In genomic region chr1:155081472-155082300, GRCh38 we compare ENCODE assay signal across 8 cellular contexts. TPM values are rescaled to one million over a fixed set of nuclear protein-coding genes. Genes with fewer than 3 reads are reported as not detected.
DNase-seq lines count a peak whose midpoint lies in the region; ATAC-seq and TF ChIP-seq lines count a peak whose summit lies in the region.

No MANE protein-coding gene starts in this region.

- H3K9me3 Mint-ChIP-seq in activated CD8-positive, alpha-beta T cell treated with anti-CD3 and anti-CD28 coated beads, Interleukin-2, amount 10 ng/mL, durations not matched to agents 7 days and 5 days (ENCODE audit: insufficient read depth): no peaks in the 10 kb centered on the region

- H3K4me3 Mint-ChIP-seq in activated CD8-positive, alpha-beta T cell treated with anti-CD3 and anti-CD28 coated beads, Interleukin-2, amount 10 ng/mL, durations not matched to agents 7 days and 5 days: peak overlapping the region; percentile 6

- no peak for TF ChIP-seq CTCF in heart right ventricle (IDR thresholded peaks at IDR 0.05)
- TF ChIP-seq CTCF in upper lobe of right lung (IDR thresholded peaks at IDR 0.05): no peak

- no peaks in the 10 kb centered on the region for H3K36me3 ChIP-seq in heart right ventricle
- H3K36me3 ChIP-seq in upper lobe of right lung: no peaks in the 10 kb centered on the region
- H3K36me3 ChIP-seq in SJCRH30: no peaks in the 10 kb centered on the region

- CTCF ChIA-PET in activated CD8-positive, alpha-beta T cell treated with anti-CD3 and anti-CD28 coated beads, Interleukin-2, amount 10 ng/mL, durations not matched to agents 7 days and 5 days (lab: Charles Lee): interaction anchor here (1.3 to 4.8 kb wide), 5 partner anchors 10 to 86 kb away, joined by 3 to 201 read pairs (median 5); partner anchors contain the start of gene EFNA4

- peaks cover 43% of the 10 kb centered on the region for H3K27me3 Mint-ChIP-seq in activated CD8-positive, alpha-beta T cell treated with anti-CD3 and anti-CD28 coated beads, Interleukin-2, amount 10 ng/mL, durations not matched to agents 7 days and 5 days (ENCODE audit: low read depth)

- H3K27me3 ChIP-seq in heart right ventricle (peaks cover 39 to 67% (median 53%) of the 10 kb centered on the region in 7 donors), upper lobe of right lung (peaks cover 55% of the 10 kb centered on the region), SJCRH30 (peaks cover 34% of the 10 kb centered on the region)

- intact Hi-C loops in heart right ventricle (cut with DNase I) (loop anchor here in 2 of 10 donors (5.0 to 10.0 kb wide), 2 partner anchors 34 to 527 kb away; partner anchors contain the start of gene UBE2Q1 (in 1 of the 2)), cardiac septum (cut with DNase I) (loop anchor here (10.0 kb wide), 1 partner anchor 597 kb away; no protein-coding TSS in a partner anchor), upper lobe of right lung (cut with DNase I) (no loop called here)

- peaks cover 69% of the 10 kb centered on the region for H3K4me1 Mint-ChIP-seq in activated CD8-positive, alpha-beta T cell treated with anti-CD3 and anti-CD28 coated beads, Interleukin-2, amount 10 ng/mL, durations not matched to agents 7 days and 5 days (ENCODE audit: low read depth)

- 2 to 3% methylated on average over 68 of the region's 68 CpGs for WGBS in heart right ventricle, 2 donors

- peaks cover 33 to 77% (median 60%) of the 10 kb centered on the region in 9 donors for H3K4me1 ChIP-seq in heart right ventricle
- peaks cover 53% of the 10 kb centered on the region for H3K4me1 ChIP-seq in upper lobe of right lung
- peaks cover 9% of the 10 kb centered on the region for H3K4me1 ChIP-seq in SJCRH30

- no peak for TF ChIP-seq POLR2A in GM18505 (IDR thresholded peaks at IDR 0.05; ENCODE audit: borderline replicate concordance, extremely low read depth, insufficient read depth, insufficient read length)

- H3K4me3 ChIP-seq in heart right ventricle: peak overlapping the region in 7 of 10 donors; percentile 4 to 58 (median 25)
- H3K4me3 ChIP-seq in upper lobe of right lung: peak overlapping the region; percentile 34
- H3K4me3 ChIP-seq in SJCRH30: no peak overlapping the region

- POLR2A ChIA-PET in activated CD8-positive, alpha-beta T cell treated with anti-CD3 and anti-CD28 coated beads, Interleukin-2, amount 10 ng/mL, durations not matched to agents 7 days and 5 days (lab: Charles Lee): interaction anchor here (0.9 kb wide), 1 partner anchor 11 kb away, joined by 3 read pairs; no protein-coding TSS in a partner anchor

- H3K27ac Mint-ChIP-seq in activated CD8-positive, alpha-beta T cell treated with anti-CD3 and anti-CD28 coated beads, Interleukin-2, amount 10 ng/mL, durations not matched to agents 7 days and 5 days: no peak overlapping the region

- H3K9me3 ChIP-seq in heart right ventricle: no peaks in the 10 kb centered on the region
- no peaks in the 10 kb centered on the region for H3K9me3 ChIP-seq in upper lobe of right lung
- H3K9me3 ChIP-seq in SJCRH30 (replicated peaks): no peaks in the 10 kb centered on the region

- peaks cover 3% of the 10 kb centered on the region for H3K36me3 Mint-ChIP-seq in activated CD8-positive, alpha-beta T cell treated with anti-CD3 and anti-CD28 coated beads, Interleukin-2, amount 10 ng/mL, durations not matched to agents 7 days and 5 days (ENCODE audit: low read depth)

- no peak overlapping the region for H3K27ac ChIP-seq in heart right ventricle
- H3K27ac ChIP-seq in upper lobe of right lung: no peak overlapping the region
- H3K27ac ChIP-seq in SJCRH30: no peak overlapping the region

- no peak for ATAC-seq in heart right ventricle
- no peak for ATAC-seq in activated CD8-positive, alpha-beta T cell treated with anti-CD3 and anti-CD28 coated beads, Interleukin-2, amount 10 ng/mL, durations not matched to agents 7 days and 5 days
- no peak for ATAC-seq in upper lobe of right lung
- ATAC-seq in GM18505 (IDR thresholded peaks at IDR 0.05; ENCODE audit: unreplicated experiment): no peak

- DNase-seq in heart right ventricle (peak in 1 of 2 donors; percentile 23), cardiac septum (ENCODE audit: low spot score) (no peak), islet precursor cell (peak; percentile 67), upper lobe of right lung (no peak), OCI-M1 (lab: John Stamatoyannopoulos, UW) (no peak), SJCRH30 (no peak)
- DNase-seq in activated CD8-positive, alpha-beta T cell treated with anti-CD3 and anti-CD28 coated beads, Interleukin-2, amount 10 ng/mL, durations not matched to agents 7 days and 5 days: no peak

RNA-seq across cellular contexts. Expression of gene EFNA3, which starts 3.0 kb away (rescaled TPM):
- total RNA-seq in heart right ventricle (1 to 10 TPM in 1 of 10 donors, under 1 TPM in 8, not detected in 1; 0.23 to 1.9 (median 0.46) TPM), cardiac septum (1.2 TPM), upper lobe of right lung (1.0 TPM)
- polyA plus RNA-seq in heart right ventricle: 1 to 10 TPM in 1 of 2 donors, under 1 TPM in 1; 0.95 to 1.8 TPM
- total RNA-seq in activated CD8-positive, alpha-beta T cell treated with anti-CD3 and anti-CD28 coated beads, Interleukin-2, amount 10 ng/mL, durations not matched to agents 7 days and 5 days: 1 to 10 TPM; 3.8 to 5.5 TPM
- total RNA-seq in SJCRH30 (2014; rRNA removed; shearing (Covaris generic)): 3.5 and 4.2 TPM in 2 replicates

RNA-seq across cellular contexts. Expression of gene EFNA4, which starts 18.1 kb away (rescaled TPM):
- 1 to 10 TPM in 8 of 10 donors, under 1 TPM in 2; 0.49 to 2.8 (median 1.8) TPM for total RNA-seq in heart right ventricle
- 1 to 10 TPM; 4.2 to 5.4 TPM for polyA plus RNA-seq in heart right ventricle
- total RNA-seq in cardiac septum: 1.9 TPM
- 1 to 10 TPM; 7.8 to 9.7 TPM for total RNA-seq in activated CD8-positive, alpha-beta T cell treated with anti-CD3 and anti-CD28 coated beads, Interleukin-2, amount 10 ng/mL, durations not matched to agents 7 days and 5 days
- 5.3 TPM for total RNA-seq in upper lobe of right lung
- total RNA-seq in SJCRH30 (2014; rRNA removed; shearing (Covaris generic)): 15.3 and 17.8 TPM in 2 replicates

RNA-seq across cellular contexts. Expression of gene ADAM15, which starts 30.6 kb away (rescaled TPM):
- total RNA-seq in heart right ventricle (100 to 1,000 TPM in 1 of 10 donors, 10 to 100 TPM in 9; 46.7 to 146 (median 58.5) TPM), cardiac septum (69.9 TPM), upper lobe of right lung (163 TPM)
- 100 to 1,000 TPM; 144 to 305 TPM for polyA plus RNA-seq in heart right ventricle
- total RNA-seq in activated CD8-positive, alpha-beta T cell treated with anti-CD3 and anti-CD28 coated beads, Interleukin-2, amount 10 ng/mL, durations not matched to agents 7 days and 5 days: 10 to 100 TPM; 29.7 to 29.8 TPM
- total RNA-seq in SJCRH30 (2014; rRNA removed; shearing (Covaris generic)): 16.9 and 18.3 TPM in 2 replicates

RNA-seq across cellular contexts. Expression of gene EFNA1, which starts 46.0 kb away (rescaled TPM):
- 10 to 100 TPM; 28.9 to 50.0 (median 35.6) TPM for total RNA-seq in heart right ventricle
- 100 to 1,000 TPM in 1 of 2 donors, 10 to 100 TPM in 1; 44.2 to 104 TPM for polyA plus RNA-seq in heart right ventricle
- total RNA-seq in cardiac septum: 30.2 TPM
- not detected for total RNA-seq in activated CD8-positive, alpha-beta T cell treated with anti-CD3 and anti-CD28 coated beads, Interleukin-2, amount 10 ng/mL, durations not matched to agents 7 days and 5 days
- 178 TPM for total RNA-seq in upper lobe of right lung
- 1.8 and 2.2 TPM in 2 replicates for total RNA-seq in SJCRH30 (2014; rRNA removed; shearing (Covaris generic))

RNA-seq across cellular contexts. Expression of gene DCST1, which starts 48.1 kb away (rescaled TPM):
- total RNA-seq in heart right ventricle (not detected), cardiac septum (not detected), upper lobe of right lung (not detected)
- polyA plus RNA-seq in heart right ventricle: under 1 TPM in 1 of 2 donors, not detected in 1; 0.29 TPM
- not detected for total RNA-seq in activated CD8-positive, alpha-beta T cell treated with anti-CD3 and anti-CD28 coated beads, Interleukin-2, amount 10 ng/mL, durations not matched to agents 7 days and 5 days
- not detected in 2 replicates for total RNA-seq in SJCRH30 (2014; rRNA removed; shearing (Covaris generic))
